22 cellular contexts compared by ENCODE assay signal in genomic region chr17:76090517-76091135, GRCh38. TPM values are rescaled to one million over a fixed set of nuclear protein-coding genes. Genes with fewer than 3 reads are reported as not detected.
"Had no signal": no experiment of that assay in that cellular context is flagged by ENCODE, and none has a peak within 500 bp of the region (broad histone marks: within the 10 kb centered on the region; RNA-seq: fewer than 3 reads in every experiment).

No MANE protein-coding gene starts in this region.

- H3K4me1 ChIP-seq: gastrocnemius medialis, psoas muscle, suprapubic skin had no signal

- H3K4me3 Mint-ChIP-seq: activated CD4-positive, alpha-beta memory T cell treated with anti-CD3 and anti-CD28 coated beads for 36 hours; activated naive CD4-positive, alpha-beta T cell treated with anti-CD3 and anti-CD28 coated beads for 36 hours; activated naive CD8-positive, alpha-beta T cell treated with anti-CD3 and anti-CD28 coated beads, Interleukin-2, amount 50 U/mL, for 24 hours; brain; central memory CD8-positive, alpha-beta T cell; neural crest cell; T-helper 2 cell treated with Interferon-gamma antibody and Interleukin-4, amounts not matched to agents 5 μg/mL and 100 μg/mL, for 36 hours; type B pancreatic cell had no signal

- H3K9me3 ChIP-seq: gastrocnemius medialis, left ventricle myocardium inferior, psoas muscle, suprapubic skin had no signal

- H3K27me3 Mint-ChIP-seq: activated CD4-positive, alpha-beta memory T cell treated with anti-CD3 and anti-CD28 coated beads for 36 hours; activated naive CD8-positive, alpha-beta T cell treated with anti-CD3 and anti-CD28 coated beads, Interleukin-2, amount 50 U/mL, for 24 hours; brain; central memory CD8-positive, alpha-beta T cell; type B pancreatic cell had no signal

- H3K9me3 Mint-ChIP-seq: activated CD4-positive, alpha-beta memory T cell treated with anti-CD3 and anti-CD28 coated beads for 36 hours; activated naive CD4-positive, alpha-beta T cell treated with anti-CD3 and anti-CD28 coated beads for 36 hours; activated naive CD8-positive, alpha-beta T cell treated with anti-CD3 and anti-CD28 coated beads, Interleukin-2, amount 50 U/mL, for 24 hours; brain; central memory CD8-positive, alpha-beta T cell; neural crest cell; T-helper 2 cell treated with Interferon-gamma antibody and Interleukin-4, amounts not matched to agents 5 μg/mL and 100 μg/mL, for 36 hours; type B pancreatic cell had no signal

- H3K27ac ChIP-seq: gastrocnemius medialis, left ventricle myocardium inferior, psoas muscle, suprapubic skin had no signal

- DNase-seq: activated CD4-positive, alpha-beta memory T cell treated with anti-CD3 and anti-CD28 coated beads for 36 hours; activated naive CD4-positive, alpha-beta T cell treated with anti-CD3 and anti-CD28 coated beads for 36 hours; activated naive CD8-positive, alpha-beta T cell treated with anti-CD3 and anti-CD28 coated beads, Interleukin-2, amount 50 U/mL, for 24 hours; anterior cingulate cortex; cortex of kidney; gastrocnemius medialis; head of caudate nucleus; left ventricle myocardium inferior; psoas muscle; right cardiac atrium; stimulated activated CD4-positive, alpha-beta T cell treated with anti-CD3 and anti-CD28 coated beads, Interleukin-2, amount 100 ng/mL, for 24 hours; stimulated activated naive CD8-positive, alpha-beta T cell treated with anti-CD3 and anti-CD28 coated beads, Interleukin-15, Interleukin-2, amounts not matched to agents 100 U/mL and 50 U/mL, for 24 hours had no signal

- H3K27ac Mint-ChIP-seq: activated naive CD8-positive, alpha-beta T cell treated with anti-CD3 and anti-CD28 coated beads, Interleukin-2, amount 50 U/mL, for 24 hours; brain; T-helper 2 cell treated with Interferon-gamma antibody and Interleukin-4, amounts not matched to agents 5 μg/mL and 100 μg/mL, for 36 hours; type B pancreatic cell had no signal

- H3K4me3 ChIP-seq: gastrocnemius medialis, left ventricle myocardium inferior, psoas muscle, suprapubic skin had no signal

- H3K4me1 Mint-ChIP-seq: activated naive CD8-positive, alpha-beta T cell treated with anti-CD3 and anti-CD28 coated beads, Interleukin-2, amount 50 U/mL, for 24 hours; brain; central memory CD8-positive, alpha-beta T cell; neural crest cell had no signal

- ATAC-seq: activated naive CD8-positive, alpha-beta T cell treated with anti-CD3 and anti-CD28 coated beads, Interleukin-2, amount 50 U/mL, for 24 hours; esophagus mucosa; gastrocnemius medialis; psoas muscle; stimulated activated naive CD8-positive, alpha-beta T cell treated with anti-CD3 and anti-CD28 coated beads, Interleukin-15, Interleukin-2, amounts not matched to agents 100 U/mL and 50 U/mL, for 24 hours had no signal

- H3K27me3 ChIP-seq: gastrocnemius medialis, suprapubic skin had no signal

RNA-seq across cellular contexts. Expression of gene ZACN, which starts 11.6 kb away (rescaled TPM):
- total RNA-seq: esophagus mucosa, gastrocnemius medialis, kidney epithelial cell, left ventricle myocardium inferior, osteocyte, right cardiac atrium, skeletal muscle tissue, suprapubic skin had no signal

RNA-seq across cellular contexts. Expression of gene GALR2, which starts 16.0 kb away (rescaled TPM):
- total RNA-seq: left ventricle myocardium inferior, neural crest cell, osteocyte, right cardiac atrium, skeletal muscle tissue had no signal

RNA-seq across cellular contexts. Expression of gene FOXJ1, which starts 50.4 kb away (rescaled TPM):
- total RNA-seq: esophagus mucosa, left ventricle myocardium inferior, right cardiac atrium had no signal
